1 cellular context compared by ENCODE assay signal in genomic region chr12:117111386-117112267, GRCh38.
A peak's percentile ranks its signal among the peaks of the same experiment; 100 is the strongest.
TF ChIP-seq lines count a peak whose summit lies in the region.

No MANE protein-coding gene starts in this region.

TF ChIP-seq in H1, 55 proteins besides CTCF, POLR2A, EP300 and RAD21:
- TF ChIP-seq KDM1A (IDR thresholded peaks at IDR 0.05; ENCODE audit: borderline replicate concordance, low read length) = no peak
- no peak for TF ChIP-seq EGR1 (IDR thresholded peaks at IDR 0.05; ENCODE audit: borderline replicate concordance, low read depth, low read length)
- TF ChIP-seq YY1 (IDR thresholded peaks at IDR 0.05; ENCODE audit: low read depth, low read length) = no peak
- TF ChIP-seq HDAC2 (IDR thresholded peaks at IDR 0.05; ENCODE audit: borderline replicate concordance in 1 of 2, low read depth in 2 of 2, low read length in 2 of 2) = no peak
- no peak for TF ChIP-seq BRCA1 (IDR thresholded peaks at IDR 0.05; ENCODE audit: low read depth, low read length)
- peak in 1 of 2 experiments; percentile 94; a peak in 2 of 4 replicates for TF ChIP-seq SIN3A (conservative IDR thresholded peaks at IDR 0.05 in 1 of 2, IDR thresholded peaks at IDR 0.05 in 1 of 2; ENCODE audit: low read depth in 1 of 2, low read length in 2 of 2)
- no peak for TF ChIP-seq CHD1 (IDR thresholded peaks at IDR 0.05; ENCODE audit: low read depth, low read length)
- TF ChIP-seq MAX (IDR thresholded peaks at IDR 0.05) = peak; percentile 66
- no peak for TF ChIP-seq SP2 (IDR thresholded peaks at IDR 0.05; ENCODE audit: low read length)
- TF ChIP-seq SP4 (IDR thresholded peaks at IDR 0.05; ENCODE audit: low read length) = no peak
- TF ChIP-seq TCF12 (IDR thresholded peaks at IDR 0.05; ENCODE audit: low read depth, low read length) = 0 out of 2 replicates have a peak, but pooled peaks have one; percentile 49
- TF ChIP-seq TAF7 (optimal IDR thresholded peaks at IDR 0.05; ENCODE audit: borderline replicate concordance, low read depth, low read length) = no peak
- TF ChIP-seq CBX8 (IDR thresholded peaks at IDR 0.05; ENCODE audit: borderline replicate concordance, low read depth, low read length) = no peak
- no peak for TF ChIP-seq RBBP5 (IDR thresholded peaks at IDR 0.05; ENCODE audit: borderline replicate concordance, low read depth, low read length)
- TF ChIP-seq MAFK (IDR thresholded peaks at IDR 0.05; ENCODE audit: low read depth, low read length) = peak; percentile 95
- no peak for TF ChIP-seq RXRA (IDR thresholded peaks at IDR 0.05; ENCODE audit: insufficient read depth, low read depth, low read length)
- no peak for TF ChIP-seq TAF1 (IDR thresholded peaks at IDR 0.05; ENCODE audit: low read depth, low read length)
- TF ChIP-seq RNF2 (IDR thresholded peaks at IDR 0.05; ENCODE audit: borderline replicate concordance, low read depth, low read length, missing control alignments, poor library complexity, severe bottlenecking) = no peak
- no peak for TF ChIP-seq NRF1 (IDR thresholded peaks at IDR 0.05; ENCODE audit: low read depth, low read length)
- TF ChIP-seq E2F6 (IDR thresholded peaks at IDR 0.05) = peak; percentile 83
- TF ChIP-seq TBP (IDR thresholded peaks at IDR 0.05; ENCODE audit: low read depth, low read length) = 0 out of 2 replicates have a peak, but pooled peaks have one; percentile 5
- TF ChIP-seq BACH1 (IDR thresholded peaks at IDR 0.05; ENCODE audit: low read length) = peak; percentile 98
- no peak for TF ChIP-seq POLR2AphosphoS5 (IDR thresholded peaks at IDR 0.05; ENCODE audit: low read depth, low read length)
TF ChIP-seq in H1: peak in this region for 7.
